Comparison of ENCODE assay signal across 1 cellular context in genomic region chr20:64220891-64221527, GRCh38.
TF ChIP-seq lines count a peak whose summit lies in the region.

No MANE protein-coding gene starts in this region.

TF ChIP-seq in K562, 482 proteins besides CTCF, POLR2A, EP300 and RAD21 (continued from another document and continues in another):
- peak; percentile 70 for TF ChIP-seq JUND (IDR thresholded peaks at IDR 0.05; ENCODE audit: borderline replicate concordance, low read depth, low read length)
- TF ChIP-seq JUND (tag; IDR thresholded peaks at IDR 0.05; ENCODE audit: borderline replicate concordance, low read depth, low read length): peak; percentile 23; the same call in 1 of the 3 replicates
- no peak for TF ChIP-seq CTCFL (IDR thresholded peaks at IDR 0.05; ENCODE audit: borderline replicate concordance, insufficient read depth, low read depth, low read length, poor library complexity, severe bottlenecking)
- TF ChIP-seq STAT5B (CRISPR knock-in tag; IDR thresholded peaks at IDR 0.05): no peak
- no peak for TF ChIP-seq RHOXF2B (CRISPR knock-in tag; conservative IDR thresholded peaks at IDR 0.05)
- no peak for TF ChIP-seq PCBP2 (IDR thresholded peaks at IDR 0.05; ENCODE audit: low read depth, low read length, poor library complexity, severe bottlenecking)
- TF ChIP-seq YY1 (IDR thresholded peaks at IDR 0.05; ENCODE audit: borderline replicate concordance in 1 of 3, control insufficient read depth in 1 of 3, extremely low read depth in 1 of 3, insufficient read depth in 3 of 3, insufficient read length in 1 of 3, insufficient replicate concordance in 2 of 3, low read depth in 1 of 3, low read length in 2 of 3): peak in 1 of 3 experiments; percentile 36
- peak; percentile 68; the same call in 1 of the 2 replicates for TF ChIP-seq GATAD2B (IDR thresholded peaks at IDR 0.05; ENCODE audit: borderline replicate concordance)
- TF ChIP-seq ZSCAN29 (IDR thresholded peaks at IDR 0.05): no peak
- no peak for TF ChIP-seq ZNF174 (CRISPR knock-in tag; IDR thresholded peaks at IDR 0.05)
- no peak for TF ChIP-seq FOXA1 (IDR thresholded peaks at IDR 0.05; ENCODE audit: borderline replicate concordance)
- TF ChIP-seq MYC (IDR thresholded peaks at IDR 0.05; ENCODE audit: low read depth, low read length): peak; percentile 49; the same call in 1 of the 2 replicates
- TF ChIP-seq MYC (CRISPR knock-in tag; IDR thresholded peaks at IDR 0.05; ENCODE audit: borderline replicate concordance, low read depth): no peak
- no peak for TF ChIP-seq BMI1 (IDR thresholded peaks at IDR 0.05; ENCODE audit: low read length)
- peak; percentile 98 to 100; a peak in 3 of 4 replicates for TF ChIP-seq RCOR1 (IDR thresholded peaks at IDR 0.05; ENCODE audit: borderline replicate concordance in 1 of 2, low read depth in 2 of 2, low read length in 2 of 2)
- TF ChIP-seq NFIC (IDR thresholded peaks at IDR 0.05): peak; percentile 94
- peak; percentile 94 for TF ChIP-seq TFAP4 (CRISPR knock-in tag; IDR thresholded peaks at IDR 0.05; ENCODE audit: borderline replicate concordance)
- TF ChIP-seq ZBTB1 (CRISPR knock-in tag; IDR thresholded peaks at IDR 0.05; ENCODE audit: borderline replicate concordance, low read depth): no peak
- no peak for TF ChIP-seq SRSF1 (IDR thresholded peaks at IDR 0.05; ENCODE audit: low read depth, low read length)
- TF ChIP-seq ZKSCAN1 (IDR thresholded peaks at IDR 0.05; ENCODE audit: low read depth, low read length): no peak; the same call in 1 of the 2 replicates
- peak; percentile 93 for TF ChIP-seq RUNX1 (IDR thresholded peaks at IDR 0.05; ENCODE audit: low read depth)
- no peak for TF ChIP-seq HNRNPLL (IDR thresholded peaks at IDR 0.05; ENCODE audit: low read depth, low read length, poor library complexity, severe bottlenecking)
- peak; percentile 30 for TF ChIP-seq DACH1 (IDR thresholded peaks at IDR 0.05; ENCODE audit: partially characterized antibody)
- TF ChIP-seq ZKSCAN3 (CRISPR knock-in tag; IDR thresholded peaks at IDR 0.05): no peak
- no peak for TF ChIP-seq MAFF (IDR thresholded peaks at IDR 0.05; ENCODE audit: low read length)
- TF ChIP-seq HMGXB4 (CRISPR knock-in tag; IDR thresholded peaks at IDR 0.05): no peak
- no peak for TF ChIP-seq ZNF398 (CRISPR knock-in tag; IDR thresholded peaks at IDR 0.05)
- peak in 1 of 2 experiments; percentile 84; a peak in 2 of 4 replicates for TF ChIP-seq FOXA3 (CRISPR knock-in tag; conservative IDR thresholded peaks at IDR 0.05 in 1 of 2, IDR thresholded peaks at IDR 0.05 in 1 of 2)
- peak; percentile 100 for TF ChIP-seq TCF3 (CRISPR knock-in tag; IDR thresholded peaks at IDR 0.05)
- TF ChIP-seq DLX4 (CRISPR knock-in tag; IDR thresholded peaks at IDR 0.05): no peak
- no peak for TF ChIP-seq CREBBP (IDR thresholded peaks at IDR 0.05; ENCODE audit: low read depth, low read length)
- TF ChIP-seq COPS2 (conservative IDR thresholded peaks at IDR 0.05): no peak
- no peak for TF ChIP-seq RBM34 (IDR thresholded peaks at IDR 0.05; ENCODE audit: borderline replicate concordance, insufficient read depth, low read length)
- TF ChIP-seq SMARCB1 (IDR thresholded peaks at IDR 0.05; ENCODE audit: insufficient read length, low read depth): no peak
- TF ChIP-seq KLF16 (IDR thresholded peaks at IDR 0.05): peak; percentile 99
- TF ChIP-seq MEF2D (tag; conservative IDR thresholded peaks at IDR 0.05; ENCODE audit: low read depth): no peak
- TF ChIP-seq ZNF586 (CRISPR knock-in tag; conservative IDR thresholded peaks at IDR 0.05): no peak
- peak; percentile 37; the same call in 1 of the 2 replicates for TF ChIP-seq IFI16 (CRISPR knock-in tag; IDR thresholded peaks at IDR 0.05)
- no peak for TF ChIP-seq ZNF165 (CRISPR knock-in tag; IDR thresholded peaks at IDR 0.05; ENCODE audit: borderline replicate concordance)
- TF ChIP-seq ZBTB11 (CRISPR knock-in tag; IDR thresholded peaks at IDR 0.05): peak in 1 of 3 experiments; percentile 80; a peak in 2 of 6 replicates
- no peak for TF ChIP-seq ZNF318 (IDR thresholded peaks at IDR 0.05; ENCODE audit: borderline replicate concordance in 1 of 2, low read depth in 1 of 2)
- TF ChIP-seq HDAC6 (IDR thresholded peaks at IDR 0.05; ENCODE audit: low read depth, low read length): no peak
- no peak for TF ChIP-seq CHD2 (IDR thresholded peaks at IDR 0.05; ENCODE audit: low read depth, low read length)
- TF ChIP-seq HIVEP1 (CRISPR knock-in tag; IDR thresholded peaks at IDR 0.05): no peak
- no peak for TF ChIP-seq RFX5 (IDR thresholded peaks at IDR 0.05; ENCODE audit: low read depth, low read length)
- peak; percentile 98 for TF ChIP-seq TRIM24 (IDR thresholded peaks at IDR 0.05)
- peak; percentile 72 for TF ChIP-seq NEUROD1 (IDR thresholded peaks at IDR 0.05; ENCODE audit: borderline replicate concordance, low read depth, low read length, partially characterized antibody)
- TF ChIP-seq BHLHE40 (IDR thresholded peaks at IDR 0.05; ENCODE audit: low read length): peak; percentile 64
- TF ChIP-seq SIRT6 (IDR thresholded peaks at IDR 0.05; ENCODE audit: low read depth, low read length): no peak
- no peak for TF ChIP-seq PYGO2 (tag; IDR thresholded peaks at IDR 0.05)
